Comparison of ENCODE assay signal across 9 cellular contexts in genomic region chr20:57682184-57683038, GRCh38. TPM values are rescaled to one million over a fixed set of nuclear protein-coding genes. Genes with fewer than 3 reads are reported as not detected.
DNase-seq lines count a peak whose midpoint lies in the region; ATAC-seq and TF ChIP-seq lines count a peak whose summit lies in the region.
"Had no signal": no experiment of that assay in that cellular context is flagged by ENCODE, and none has a peak within 500 bp of the region (broad histone marks: within the 10 kb centered on the region; RNA-seq: fewer than 3 reads in every experiment).

No MANE protein-coding gene starts in this region.

- no peak overlapping the region for H2BK12ac ChIP-seq in neuronal stem cell (ENCODE audit: low read length)

- peaks cover 0 to 9% (median 2%) of the 10 kb centered on the region in 3 experiments for H3K27me3 ChIP-seq in neuronal stem cell (ENCODE audit: control insufficient read depth in 3 of 3, insufficient read depth in 3 of 3, low read depth in 1 of 3, low read length in 3 of 3)

- H2BK5ac ChIP-seq in neuronal stem cell (ENCODE audit: low read length) = no peak overlapping the region

- H3K36me3 ChIP-seq in neuronal stem cell (replicated peaks in 1 of 2; ENCODE audit: control insufficient read depth in 2 of 2, insufficient read depth in 2 of 2, low read length in 2 of 2) = no peaks in the 10 kb centered on the region

- H4K8ac ChIP-seq in neuronal stem cell (ENCODE audit: low read depth, low read length) = no peak overlapping the region

- H3K79me1 ChIP-seq in neuronal stem cell (ENCODE audit: low read depth, low read length) = no peaks in the 10 kb centered on the region

- no peaks in the 10 kb centered on the region for H3K9me3 ChIP-seq in neuronal stem cell (replicated peaks in 1 of 2; ENCODE audit: control insufficient read depth in 2 of 2, insufficient read depth in 1 of 2, low read depth in 1 of 2, low read length in 2 of 2)

- no peak overlapping the region for H3K9ac ChIP-seq in neuronal stem cell (ENCODE audit: low read depth, low read length, poor library complexity)

- peak; percentile 42 for TF ChIP-seq POLR2A in GM18951 (IDR thresholded peaks at IDR 0.05; ENCODE audit: extremely low read depth, insufficient read depth, insufficient read length)

- H2AFZ ChIP-seq in neuronal stem cell (ENCODE audit: low read length) = no peak overlapping the region

- H3K27ac Mint-ChIP-seq in WTC11 = peak overlapping the region; percentile 87
- peak overlapping the region; percentile 88 for H3K27ac Mint-ChIP-seq in stimulated activated memory B cell treated with anti-CD40 and anti-IgM and Interleukin-4, amounts not matched to agents 10 μg/mL and 1 μg/mL and 100 μg/mL, for 72 hours

- no peaks in the 10 kb centered on the region for H3K9me3 Mint-ChIP-seq in WTC11
- no peaks in the 10 kb centered on the region for H3K9me3 Mint-ChIP-seq in stimulated activated memory B cell treated with anti-CD40 and anti-IgM and Interleukin-4, amounts not matched to agents 10 μg/mL and 1 μg/mL and 100 μg/mL, for 72 hours

- H4K91ac ChIP-seq in neuronal stem cell (ENCODE audit: low read depth, low read length, poor library complexity) = no peak overlapping the region

- H2AK5ac ChIP-seq in neuronal stem cell (ENCODE audit: low read depth, low read length) = no peak overlapping the region

- DNase-seq in WTC11 (ENCODE audit: low spot score) = no peak
- DNase-seq in neuronal stem cell (ENCODE audit: low spot score) = no peak
- no peak for DNase-seq in NCI-H2107 treated with DMSO at 0.1 percent for 48 hours (lab: John Stamatoyannopoulos, UW; ENCODE audit: unreplicated experiment)
- no peak for DNase-seq in activated CD4-positive, alpha-beta T cell treated with anti-CD3 and anti-CD28 coated beads, Interleukin-2, amount 50 U/mL, for 1 hour
- DNase-seq in NCI-H1048 (lab: John Stamatoyannopoulos, UW) = no peak
- DNase-seq: amniotic stem cell had no signal

- H3K18ac ChIP-seq in neuronal stem cell (ENCODE audit: low read length) = no peak overlapping the region

- no peak overlapping the region for H3K4me3 ChIP-seq in neuronal stem cell (ENCODE audit: low read length in 2 of 2)

- H3K4me2 ChIP-seq in neuronal stem cell (ENCODE audit: insufficient read depth, low read length, poor library complexity, severe bottlenecking) = no peak overlapping the region

- TF ChIP-seq CTCF in WTC11 (IDR thresholded peaks at IDR 0.05) = no peak

- H3K14ac ChIP-seq in neuronal stem cell (ENCODE audit: low read length) = no peak overlapping the region

- H3K4ac ChIP-seq in neuronal stem cell (ENCODE audit: low read length) = no peak overlapping the region

- peaks cover 15 to 28% of the 10 kb centered on the region in 2 donors for H3K4me1 ChIP-seq in neuronal stem cell (ENCODE audit: control insufficient read depth in 2 of 2, insufficient read depth in 1 of 2, low read depth in 1 of 2, low read length in 2 of 2)

- POLR2A ChIA-PET in WTC11 (lab: Charles Lee) = no interaction called here

- CTCF ChIA-PET in WTC11 (lab: Charles Lee) = interaction anchor here (0.5 to 2.1 kb wide), 9 partner anchors 8 to 506 kb away, joined by 3 to 7 read pairs (median 4); no protein-coding TSS in a partner anchor

- no peaks in the 10 kb centered on the region for H3K27me3 Mint-ChIP-seq in WTC11 (ENCODE audit: low read depth)
- peaks cover 12% of the 10 kb centered on the region for H3K27me3 Mint-ChIP-seq in stimulated activated memory B cell treated with anti-CD40 and anti-IgM and Interleukin-4, amounts not matched to agents 10 μg/mL and 1 μg/mL and 100 μg/mL, for 72 hours

- ATAC-seq in HG02763 (IDR thresholded peaks at IDR 0.05; ENCODE audit: unreplicated experiment) = peak; percentile 31
- no peak for ATAC-seq in WTC11
- ATAC-seq in stimulated activated memory B cell treated with anti-CD40 and anti-IgM and Interleukin-4, amounts not matched to agents 10 μg/mL and 1 μg/mL and 100 μg/mL, for 72 hours = peak; percentile 53

- H3K36me3 Mint-ChIP-seq in WTC11 = peaks cover 4% of the 10 kb centered on the region; the same call in 1 of the 2 replicates
- peaks cover 12% of the 10 kb centered on the region for H3K36me3 Mint-ChIP-seq in stimulated activated memory B cell treated with anti-CD40 and anti-IgM and Interleukin-4, amounts not matched to agents 10 μg/mL and 1 μg/mL and 100 μg/mL, for 72 hours

- no peak overlapping the region for H2BK120ac ChIP-seq in neuronal stem cell (ENCODE audit: low read depth, low read length)

- H2BK15ac ChIP-seq in neuronal stem cell (ENCODE audit: low read length) = no peak overlapping the region

- H3K27ac ChIP-seq in neuronal stem cell (replicated peaks; ENCODE audit: low read length) = no peak overlapping the region

- in situ Hi-C loops in GM18951 (cut with MboI; ENCODE audit: low sequenced_read_pairs, unreplicated experiment) = no loop called here

- WGBS in neuronal stem cell (ENCODE audit: extremely low coverage in 2 of 2, insufficient read length in 2 of 2, insufficient replicate concordance in 1 of 2), 2 donors = no CpG with 5 or more reads among the region's 24 CpGs

- H3K23ac ChIP-seq in neuronal stem cell (ENCODE audit: low read depth, low read length, poor library complexity) = no peak overlapping the region

- H3K4me3 Mint-ChIP-seq in WTC11 = no peak overlapping the region
- peak overlapping the region; percentile 54 for H3K4me3 Mint-ChIP-seq in stimulated activated memory B cell treated with anti-CD40 and anti-IgM and Interleukin-4, amounts not matched to agents 10 μg/mL and 1 μg/mL and 100 μg/mL, for 72 hours

- peaks cover 98% of the 10 kb centered on the region for H3K4me1 Mint-ChIP-seq in WTC11
- H3K4me1 Mint-ChIP-seq in stimulated activated memory B cell treated with anti-CD40 and anti-IgM and Interleukin-4, amounts not matched to agents 10 μg/mL and 1 μg/mL and 100 μg/mL, for 72 hours = peaks cover 100% of the 10 kb centered on the region

TF ChIP-seq in WTC11, 78 proteins besides CTCF, POLR2A, EP300 and RAD21 (continues in another document):
- TF ChIP-seq SMAD3 (CRISPR knock-in tag; IDR thresholded peaks at IDR 0.05; ENCODE audit: borderline replicate concordance) (no peak), FOXP1 (CRISPR knock-in tag; IDR thresholded peaks at IDR 0.05; ENCODE audit: borderline replicate concordance) (no peak), EMX1 (CRISPR knock-in tag; IDR thresholded peaks at IDR 0.05) (no peak), CREB1 (CRISPR knock-in tag; IDR thresholded peaks at IDR 0.05) (no peak), ZNF263 (CRISPR knock-in tag; IDR thresholded peaks at IDR 0.05; ENCODE audit: low read depth) (no peak), ATF1 (CRISPR knock-in tag; IDR thresholded peaks at IDR 0.05) (no peak), ESRRA (CRISPR knock-in tag; IDR thresholded peaks at IDR 0.05; ENCODE audit: borderline replicate concordance) (no peak), NR2C2 (CRISPR knock-in tag; IDR thresholded peaks at IDR 0.05) (no peak)
- TF ChIP-seq, protein P1, sequence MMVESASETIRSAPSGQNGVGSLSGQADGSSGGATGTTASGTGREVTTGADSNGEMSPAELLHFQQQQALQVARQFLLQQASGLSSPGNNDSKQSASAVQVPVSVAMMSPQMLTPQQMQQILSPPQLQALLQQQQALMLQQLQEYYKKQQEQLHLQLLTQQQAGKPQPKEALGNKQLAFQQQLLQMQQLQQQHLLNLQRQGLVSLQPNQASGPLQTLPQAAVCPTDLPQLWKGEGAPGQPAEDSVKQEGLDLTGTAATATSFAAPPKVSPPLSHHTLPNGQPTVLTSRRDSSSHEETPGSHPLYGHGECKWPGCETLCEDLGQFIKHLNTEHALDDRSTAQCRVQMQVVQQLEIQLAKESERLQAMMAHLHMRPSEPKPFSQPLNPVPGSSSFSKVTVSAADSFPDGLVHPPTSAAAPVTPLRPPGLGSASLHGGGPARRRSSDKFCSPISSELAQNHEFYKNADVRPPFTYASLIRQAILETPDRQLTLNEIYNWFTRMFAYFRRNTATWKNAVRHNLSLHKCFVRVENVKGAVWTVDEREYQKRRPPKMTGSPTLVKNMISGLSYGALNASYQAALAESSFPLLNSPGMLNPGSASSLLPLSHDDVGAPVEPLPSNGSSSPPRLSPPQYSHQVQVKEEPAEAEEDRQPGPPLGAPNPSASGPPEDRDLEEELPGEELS (CRISPR knock-in tag; IDR thresholded peaks at IDR 0.05) = no peak
- TF ChIP-seq, protein P2, sequence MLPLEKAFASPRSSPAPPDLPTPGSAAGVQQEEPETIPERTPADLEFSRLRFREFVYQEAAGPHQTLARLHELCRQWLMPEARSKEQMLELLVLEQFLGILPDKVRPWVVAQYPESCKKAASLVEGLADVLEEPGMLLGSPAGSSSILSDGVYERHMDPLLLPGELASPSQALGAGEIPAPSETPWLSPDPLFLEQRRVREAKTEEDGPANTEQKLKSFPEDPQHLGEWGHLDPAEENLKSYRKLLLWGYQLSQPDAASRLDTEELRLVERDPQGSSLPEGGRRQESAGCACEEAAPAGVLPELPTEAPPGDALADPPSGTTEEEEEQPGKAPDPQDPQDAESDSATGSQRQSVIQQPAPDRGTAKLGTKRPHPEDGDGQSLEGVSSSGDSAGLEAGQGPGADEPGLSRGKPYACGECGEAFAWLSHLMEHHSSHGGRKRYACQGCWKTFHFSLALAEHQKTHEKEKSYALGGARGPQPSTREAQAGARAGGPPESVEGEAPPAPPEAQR (CRISPR knock-in tag; IDR thresholded peaks at IDR 0.05) = no peak

RNA-seq across cellular contexts. Expression of gene PMEPA1, which starts 27.4 kb away (rescaled TPM):
- 29.8 to 40.6 TPM (median 31.0 TPM) in 3 replicates for total RNA-seq in WTC11 (2021)
- 0.10 TPM for polyA plus RNA-seq in neuronal stem cell (2013, experiment 1 of 2)
- 0.08 TPM for polyA plus RNA-seq in neuronal stem cell (2013, experiment 2 of 2)
